ENCODE assay signal across 8 cellular contexts in genomic region chr20:44615876-44616603, GRCh38. TPM values are rescaled to one million over a fixed set of nuclear protein-coding genes. Genes with fewer than 3 reads are reported as not detected.
DNase-seq lines count a peak whose midpoint lies in the region; ATAC-seq and TF ChIP-seq lines count a peak whose summit lies in the region.

No MANE protein-coding gene starts in this region.

- POLR2A ChIA-PET in CD4-positive, alpha-beta T cell (lab: Charles Lee), result interaction anchor here (2.4 kb wide), 1 partner anchor 34 kb away, joined by 9 read pairs; the partner anchor contains the start of gene ADA
- POLR2A ChIA-PET in activated B cell treated with CpG ODN at 0.5 μM for 24 hours (lab: Charles Lee), result interaction anchor here (1.0 to 3.3 kb wide), 2 partner anchors 29 to 40 kb away, joined by 7 to 14 read pairs; no protein-coding TSS in a partner anchor

- peak overlapping the region; percentile 98 for H3K27ac Mint-ChIP-seq in CD4-positive, alpha-beta T cell
- peak overlapping the region; percentile 80 for H3K27ac Mint-ChIP-seq in activated B cell treated with CpG ODN at 0.5 μM for 24 hours

- no peak for ATAC-seq in CD4-positive, alpha-beta T cell (ENCODE audit: poor library complexity)
- no peak for ATAC-seq in activated B cell treated with CpG ODN at 0.5 μM for 24 hours (ENCODE audit: low read depth)
- ATAC-seq in HG03196 (IDR thresholded peaks at IDR 0.05; ENCODE audit: unreplicated experiment), result no peak
- ATAC-seq in HG03565 (IDR thresholded peaks at IDR 0.05; ENCODE audit: unreplicated experiment), result no peak

- H3K9me3 Mint-ChIP-seq in CD4-positive, alpha-beta T cell, result no peaks in the 10 kb centered on the region
- no peaks in the 10 kb centered on the region for H3K9me3 Mint-ChIP-seq in activated B cell treated with CpG ODN at 0.5 μM for 24 hours

- peaks cover 78% of the 10 kb centered on the region for H3K4me1 Mint-ChIP-seq in CD4-positive, alpha-beta T cell (ENCODE audit: low read depth)
- peaks cover 62% of the 10 kb centered on the region for H3K4me1 Mint-ChIP-seq in activated B cell treated with CpG ODN at 0.5 μM for 24 hours

- no peak for TF ChIP-seq CTCF in CD4-positive, alpha-beta T cell (IDR thresholded peaks at IDR 0.05)
- no peak for TF ChIP-seq CTCF in activated B cell treated with CpG ODN at 0.5 μM for 24 hours (IDR thresholded peaks at IDR 0.05)

- H3K9me3 ChIP-seq in CD4-positive, alpha-beta T cell (ENCODE audit: control insufficient read depth, low read length), result no peaks in the 10 kb centered on the region

- intact Hi-C loops in CD4-positive, alpha-beta T cell (cut with DNase I, micrococcal nuclease), result loop anchor here (2.0 to 10.0 kb wide), 3 partner anchors 35 to 301 kb away; partner anchors contain the start of genes ADA (in 1 of the 2) and FITM2 (in 1 of the 2)
- intact Hi-C loops in activated B cell treated with CpG ODN at 0.5 μM for 24 hours (cut with micrococcal nuclease), result loop anchor here (5.0 kb wide), 1 partner anchor 116 kb away; no protein-coding TSS in a partner anchor
- intact Hi-C loops in cardiac septum (cut with DNase I), result loop anchor here (10.0 kb wide), 1 partner anchor 69 kb away; no protein-coding TSS in a partner anchor
- intact Hi-C loops in posterior vena cava (cut with DNase I), result no loop called here

- no peaks in the 10 kb centered on the region for H3K27me3 Mint-ChIP-seq in CD4-positive, alpha-beta T cell
- no peaks in the 10 kb centered on the region for H3K27me3 Mint-ChIP-seq in activated B cell treated with CpG ODN at 0.5 μM for 24 hours

- peak overlapping the region; percentile 11 for H3K27ac ChIP-seq in CD4-positive, alpha-beta T cell (ENCODE audit: low read depth, low read length)

- H3K36me3 Mint-ChIP-seq in CD4-positive, alpha-beta T cell (ENCODE audit: low read depth), result peaks cover 49% of the 10 kb centered on the region
- peaks cover 92% of the 10 kb centered on the region for H3K36me3 Mint-ChIP-seq in activated B cell treated with CpG ODN at 0.5 μM for 24 hours (ENCODE audit: low read depth)

- CTCF ChIA-PET in CD4-positive, alpha-beta T cell (lab: Charles Lee), result no interaction called here
- CTCF ChIA-PET in activated B cell treated with CpG ODN at 0.5 μM for 24 hours (lab: Charles Lee), result interaction anchor here (3.1 kb wide), 1 partner anchor 40 kb away, joined by 12 read pairs; no protein-coding TSS in a partner anchor

- H3K27me3 ChIP-seq in CD4-positive, alpha-beta T cell (ENCODE audit: control insufficient read depth, insufficient read depth, low read length), result no peaks in the 10 kb centered on the region

- H3K4me3 Mint-ChIP-seq in CD4-positive, alpha-beta T cell, result peak overlapping the region; percentile 65
- no peak overlapping the region for H3K4me3 Mint-ChIP-seq in activated B cell treated with CpG ODN at 0.5 μM for 24 hours

- DNase-seq in CD4-positive, alpha-beta T cell, result no peak
- DNase-seq in activated B cell treated with CpG ODN at 0.5 μM for 24 hours, result no peak
- peak; percentile 69 for DNase-seq in cardiac septum (ENCODE audit: low spot score)
- DNase-seq in posterior vena cava (ENCODE audit: low spot score), result peak; percentile 81
- DNase-seq in Kasumi-1 (lab: John Stamatoyannopoulos, UW), result no peak
- DNase-seq in HuH-7.5 (ENCODE audit: low spot score), result no peak

RNA-seq across cellular contexts. Expression of gene PKIG, which starts 33.7 kb away (rescaled TPM):
- 1 to 10 TPM; 1.7 to 2.4 TPM for total RNA-seq in CD4-positive, alpha-beta T cell
- total RNA-seq in activated B cell treated with CpG ODN at 0.5 μM for 24 hours (181 and 191 TPM in 2 replicates), cardiac septum (274 TPM), posterior vena cava (100 to 1,000 TPM; 125 to 246 TPM)

RNA-seq across cellular contexts. Expression of gene ADA, which starts 35.5 kb away (rescaled TPM):
- 10 to 100 TPM; 31.7 to 32.8 TPM for total RNA-seq in CD4-positive, alpha-beta T cell
- total RNA-seq in activated B cell treated with CpG ODN at 0.5 μM for 24 hours (68.9 and 72.3 TPM in 2 replicates), cardiac septum (4.1 TPM), posterior vena cava (10 to 100 TPM; 11.0 to 17.7 TPM)

Comparison
In these comparisons a context has a peak if more than half of its experiments do, and no peak if none do; other contexts are left out.
1. DNase-seq: peak in cardiac septum (single experiment) and posterior vena cava (single experiment); none in CD4-positive, alpha-beta T cell (0 of 10), activated B cell treated with CpG ODN at 0.5 μM for 24 hours (single experiment), Kasumi-1 (0 of 2) and HuH-7.5 (single experiment).
2. RNA of gene PKIG, which starts 33.7 kb away (total RNA-seq): 274 TPM in cardiac septum (single experiment), 125 to 246 TPM in posterior vena cava and 181 to 191 TPM in activated B cell treated with CpG ODN at 0.5 μM for 24 hours; 1.7 to 2.4 TPM in CD4-positive, alpha-beta T cell; every median in the first group is over 10 times any median in the second.
3. intact Hi-C loops: an anchor here in CD4-positive, alpha-beta T cell (2.0 to 10.0 kb wide), activated B cell treated with CpG ODN at 0.5 μM for 24 hours (5.0 kb wide) and cardiac septum (10.0 kb wide); none called in posterior vena cava.